In the genomic region with DNA sequence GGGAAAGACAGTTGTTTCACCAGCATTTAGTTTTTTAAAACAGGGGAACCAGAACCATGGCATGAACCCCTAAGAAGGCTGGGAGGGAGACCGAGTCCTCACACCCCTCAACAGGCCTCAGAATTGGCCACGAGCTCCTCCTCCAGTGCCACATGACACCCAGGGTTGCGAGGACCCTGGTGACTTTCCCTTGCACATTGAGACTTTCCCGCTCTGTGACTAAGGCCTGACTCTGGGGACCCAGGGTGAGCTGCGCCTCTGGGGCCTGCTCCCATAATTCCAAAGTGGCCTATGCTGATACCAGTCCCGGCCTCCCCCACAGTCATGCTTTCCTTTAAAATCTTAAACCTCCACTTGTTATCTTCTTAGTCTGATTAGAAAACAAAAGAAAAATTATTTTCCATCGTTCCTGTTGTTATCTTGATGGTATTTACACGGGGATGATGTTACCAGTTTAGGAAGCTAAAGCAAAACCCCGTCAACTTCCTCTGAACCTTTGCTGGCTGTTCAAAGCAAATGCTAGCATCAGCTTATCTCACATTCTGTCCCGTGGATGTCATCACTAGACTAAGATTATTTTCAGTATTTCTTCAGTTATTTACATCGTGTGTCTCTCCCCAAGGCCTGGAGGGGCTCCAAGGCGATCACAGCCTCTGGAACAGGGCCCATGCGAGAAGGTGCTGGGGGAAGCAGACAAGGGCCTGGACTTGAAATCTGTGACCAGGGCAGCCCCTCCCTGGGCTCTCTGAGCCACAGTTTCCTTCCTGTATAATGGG, we compare ENCODE assay signal across 10 cellular contexts. TPM values are rescaled to one million over a fixed set of nuclear protein-coding genes. Genes with fewer than 3 reads are reported as not detected.
DNase-seq lines count a peak whose midpoint lies in the region; ATAC-seq and TF ChIP-seq lines count a peak whose summit lies in the region.
"Had no signal": no experiment of that assay in that cellular context is flagged by ENCODE, and none has a peak within 500 bp of the region (broad histone marks: within the 10 kb centered on the region; RNA-seq: fewer than 3 reads in every experiment).

No MANE protein-coding gene starts in this region.

- H3K27me3 ChIP-seq in upper lobe of right lung = no peaks in the 10 kb centered on the region
- no peaks in the 10 kb centered on the region for H3K27me3 ChIP-seq in GM23248 (replicated peaks; ENCODE audit: insufficient read depth)
- H3K27me3 ChIP-seq in mammary epithelial cell (ENCODE audit: insufficient read depth, low read length) = no peaks in the 10 kb centered on the region

- WGBS in GM23248 (ENCODE audit: low coverage in 1 of 2, low lambda C conversion rate in 2 of 2, missing lambda C conversion rate in 2 of 2), 2 experiments = 89% methylated on average over 13 of the region's 13 CpGs
- WGBS in mammary epithelial cell (ENCODE audit: low coverage, missing lambda C conversion rate) = 79% methylated on average over 13 of the region's 13 CpGs

- no peaks in the 10 kb centered on the region for H3K27me3 Mint-ChIP-seq in activated CD8-positive, alpha-beta memory T cell treated with anti-CD3 and anti-CD28 coated beads, Interleukin-2, amount 10 ng/mL, durations not matched to agents 7 days and 5 days
- H3K27me3 Mint-ChIP-seq in nephron progenitor cell (ENCODE audit: low read depth, poor library complexity) = peaks cover 2% of the 10 kb centered on the region

- intact Hi-C loops in upper lobe of right lung (cut with DNase I) = no loop called here
- intact Hi-C loops in mammary epithelial cell (cut with micrococcal nuclease) = no loop called here

- H3K36me3 Mint-ChIP-seq in activated CD8-positive, alpha-beta memory T cell treated with anti-CD3 and anti-CD28 coated beads, Interleukin-2, amount 10 ng/mL, durations not matched to agents 7 days and 5 days = peaks cover 20% of the 10 kb centered on the region
- H3K36me3 Mint-ChIP-seq in nephron progenitor cell (ENCODE audit: low read depth) = peaks cover 29% of the 10 kb centered on the region

- no peaks in the 10 kb centered on the region for H3F3A ChIP-seq in GM23248 (ENCODE audit: insufficient read depth)

- dilution Hi-C loops in mammary epithelial cell (cut with HindIII; ENCODE audit: low sequenced_read_pairs) = no loop called here

- no peaks in the 10 kb centered on the region for H3K9me3 ChIP-seq in upper lobe of right lung
- no peaks in the 10 kb centered on the region for H3K9me3 ChIP-seq in GM23248 (ENCODE audit: low read depth)
- H3K9me3 ChIP-seq in mammary epithelial cell (replicated peaks; ENCODE audit: insufficient read depth, low read length) = no peaks in the 10 kb centered on the region
- H3K9me3 ChIP-seq: A549 had no signal

- H3K9ac ChIP-seq in GM23248 (no peak overlapping the region), mammary epithelial cell (ENCODE audit: insufficient read depth, low read length) (no peak overlapping the region)

- no peak overlapping the region for H2AFZ ChIP-seq in GM23248
- H2AFZ ChIP-seq in mammary epithelial cell (ENCODE audit: low read depth, low read length) = no peak overlapping the region

- peak overlapping the region; percentile 96 for H3K27ac Mint-ChIP-seq in activated CD8-positive, alpha-beta memory T cell treated with anti-CD3 and anti-CD28 coated beads, Interleukin-2, amount 10 ng/mL, durations not matched to agents 7 days and 5 days
- H3K27ac Mint-ChIP-seq in nephron progenitor cell = peak overlapping the region; percentile 72

- no peaks in the 10 kb centered on the region for H3K9me3 Mint-ChIP-seq in activated CD8-positive, alpha-beta memory T cell treated with anti-CD3 and anti-CD28 coated beads, Interleukin-2, amount 10 ng/mL, durations not matched to agents 7 days and 5 days (ENCODE audit: low read depth)
- no peaks in the 10 kb centered on the region for H3K9me3 Mint-ChIP-seq in nephron progenitor cell

- H3K36me3 ChIP-seq in upper lobe of right lung (no peaks in the 10 kb centered on the region), GM23248 (ENCODE audit: low read depth) (no peaks in the 10 kb centered on the region), mammary epithelial cell (ENCODE audit: insufficient read depth, low read length) (peaks cover 7% of the 10 kb centered on the region)

- DNase-seq in activated CD8-positive, alpha-beta memory T cell treated with anti-CD3 and anti-CD28 coated beads, Interleukin-2, amount 10 ng/mL, durations not matched to agents 7 days and 5 days = no peak
- no peak for DNase-seq in activated CD8-positive, alpha-beta memory T cell treated with anti-CD3 and anti-CD28 coated beads for 24 hours
- peak; percentile 53 for DNase-seq in dermis blood vessel endothelial cell
- DNase-seq in nephron progenitor cell = no peak
- no peak for DNase-seq in upper lobe of right lung
- DNase-seq in SHP77 (lab: John Stamatoyannopoulos, UW) = no peak
- no peak for DNase-seq in GM23248
- DNase-seq in mammary epithelial cell = no peak
- DNase-seq: NCI-H146 had no signal

- H3K27ac ChIP-seq in upper lobe of right lung (peak overlapping the region; percentile 87), GM23248 (no peak overlapping the region), mammary epithelial cell (ENCODE audit: insufficient read depth, low read depth, low read length) (no peak overlapping the region)
- H3K27ac ChIP-seq: A549 had no signal

- peaks cover 98% of the 10 kb centered on the region for H3K4me1 Mint-ChIP-seq in activated CD8-positive, alpha-beta memory T cell treated with anti-CD3 and anti-CD28 coated beads, Interleukin-2, amount 10 ng/mL, durations not matched to agents 7 days and 5 days
- peaks cover 80% of the 10 kb centered on the region for H3K4me1 Mint-ChIP-seq in nephron progenitor cell

- no peaks in the 10 kb centered on the region for H3K79me2 ChIP-seq in GM23248 (ENCODE audit: insufficient read depth)
- peaks cover 33% of the 10 kb centered on the region for H3K79me2 ChIP-seq in mammary epithelial cell (ENCODE audit: insufficient read depth, low read length)

- H3K4me3 ChIP-seq in upper lobe of right lung (no peak overlapping the region), GM23248 (no peak overlapping the region), mammary epithelial cell (replicated peaks in 1 of 3; ENCODE audit: insufficient read depth in 1 of 3, low read depth in 2 of 3, low read length in 3 of 3) (no peak overlapping the region)
- H3K4me3 ChIP-seq: A549 had no signal

- CTCF ChIA-PET in activated CD8-positive, alpha-beta memory T cell treated with anti-CD3 and anti-CD28 coated beads, Interleukin-2, amount 10 ng/mL, durations not matched to agents 7 days and 5 days (lab: Charles Lee) = interaction anchor here (1.0 to 10.8 kb wide), 8 partner anchors 8 to 52 kb away, joined by 3 to 76 read pairs (median 8); no protein-coding TSS in a partner anchor
- CTCF ChIA-PET in mammary epithelial cell (lab: Charles Lee; ENCODE audit: low non-redundant PET) = no interaction called here

- no TSS peak for BruUV-seq in mammary epithelial cell (replicated peaks; lab: Mats Ljungman, UMichigan)

- H3K4me2 ChIP-seq in GM23248 (ENCODE audit: unreplicated experiment) = no peak overlapping the region
- H3K4me2 ChIP-seq in mammary epithelial cell (ENCODE audit: insufficient read depth, low read depth, low read length) = no peak overlapping the region
- H3K4me2 ChIP-seq: A549 had no signal

- TF ChIP-seq CTCF in nephron progenitor cell (IDR thresholded peaks at IDR 0.05) = no peak
- no peak for TF ChIP-seq CTCF in upper lobe of right lung (IDR thresholded peaks at IDR 0.05)
- no peak for TF ChIP-seq CTCF in mammary epithelial cell (conservative IDR thresholded peaks at IDR 0.05 in 1 of 2, IDR thresholded peaks at IDR 0.05 in 1 of 2; ENCODE audit: extremely low read depth in 1 of 2, insufficient read depth in 1 of 2, low read depth in 1 of 2, low read length in 2 of 2)

- in situ Hi-C loops in GM23248 (cut with MboI) = no loop called here
- in situ Hi-C loops in mammary epithelial cell (cut with MboI; ENCODE audit: low sequenced_read_pairs in 2 of 2) = no loop called here

- no peaks in the 10 kb centered on the region for H3K9me2 ChIP-seq in GM23248 (ENCODE audit: insufficient read depth)

- H3K4me1 ChIP-seq in upper lobe of right lung = peaks cover 92% of the 10 kb centered on the region
- no peaks in the 10 kb centered on the region for H3K4me1 ChIP-seq in GM23248 (ENCODE audit: insufficient read depth)
- H3K4me1 ChIP-seq in mammary epithelial cell (ENCODE audit: insufficient read depth, low read length) = no peaks in the 10 kb centered on the region
- H3K4me1 ChIP-seq: A549 had no signal

- H4K20me1 ChIP-seq in GM23248 (ENCODE audit: insufficient read depth) = no peaks in the 10 kb centered on the region
- H4K20me1 ChIP-seq in mammary epithelial cell (ENCODE audit: insufficient read depth, low read length) = no peaks in the 10 kb centered on the region

- peak; percentile 45 for ATAC-seq in activated CD8-positive, alpha-beta memory T cell treated with anti-CD3 and anti-CD28 coated beads, Interleukin-2, amount 10 ng/mL, durations not matched to agents 7 days and 5 days
- no peak for ATAC-seq in upper lobe of right lung
- ATAC-seq: A549 had no signal

- H3K4me3 Mint-ChIP-seq in activated CD8-positive, alpha-beta memory T cell treated with anti-CD3 and anti-CD28 coated beads, Interleukin-2, amount 10 ng/mL, durations not matched to agents 7 days and 5 days = no peak overlapping the region
- no peak overlapping the region for H3K4me3 Mint-ChIP-seq in nephron progenitor cell

RNA-seq across cellular contexts. Expression of a gene that starts 42.1 kb away (rescaled TPM):
- 10 to 100 TPM; 33.5 to 45.5 TPM for total RNA-seq in activated CD8-positive, alpha-beta memory T cell treated with anti-CD3 and anti-CD28 coated beads, Interleukin-2, amount 10 ng/mL, durations not matched to agents 7 days and 5 days
- total RNA-seq in dermis blood vessel endothelial cell (30.5 and 36.5 TPM in 2 replicates), upper lobe of right lung (31.4 TPM), mammary epithelial cell (10 to 100 TPM; 16.2 to 51.8 TPM)
- total RNA-seq in GM23248 (2014; rRNA removed; shearing (Covaris generic)) = 10.1 TPM in 2 replicates
- polyA plus RNA-seq in GM23248 (2016; fragmentation: Nextera tagmentation; extraction: Ambion mirVana) (2.1 and 2.7 TPM in 2 replicates), mammary epithelial cell (9.3 TPM)
- 37.8 TPM for polyA minus RNA-seq in mammary epithelial cell
